ENCODE assay signal across 8 cellular contexts in genomic region chr3:73086071-73086494, GRCh38. TPM values are rescaled to one million over a fixed set of nuclear protein-coding genes. Genes with fewer than 3 reads are reported as not detected.
DNase-seq lines count a peak whose midpoint lies in the region; ATAC-seq and TF ChIP-seq lines count a peak whose summit lies in the region.

No MANE protein-coding gene starts in this region.

- H3K4me1 Mint-ChIP-seq in naive thymus-derived CD4-positive, alpha-beta T cell = peaks cover 0 to 9% (median 7%) of the 10 kb centered on the region in 7 donors

- H3K27ac ChIP-seq in naive thymus-derived CD4-positive, alpha-beta T cell (ENCODE audit: low read depth, low read length) = no peak overlapping the region
- no peak overlapping the region for H3K27ac ChIP-seq in thyroid gland

- peak overlapping the region in 1 of 9 donors; percentile 42 for H3K27ac Mint-ChIP-seq in naive thymus-derived CD4-positive, alpha-beta T cell

- H3K4me3 ChIP-seq in epithelial cell of proximal tubule (ENCODE audit: low read depth, low read length) (no peak overlapping the region), thyroid gland (replicated peaks in 1 of 3) (no peak overlapping the region)
- H3K4me3 ChIP-seq in naive thymus-derived CD4-positive, alpha-beta T cell (ENCODE audit: low read length) = peak overlapping the region; percentile 11

- peak overlapping the region in 8 of 10 donors; percentile 25 to 70 (median 57) for H3K4me3 Mint-ChIP-seq in naive thymus-derived CD4-positive, alpha-beta T cell

- H3K27me3 Mint-ChIP-seq in naive thymus-derived CD4-positive, alpha-beta T cell = peaks cover 0 to 3% (median 0%) of the 10 kb centered on the region in 5 donors

- CTCF ChIA-PET in naive thymus-derived CD4-positive, alpha-beta T cell (lab: Charles Lee) = interaction anchor here (0.9 to 2.8 kb wide), 10 partner anchors 13 to 236 kb away, joined by 3 to 20 read pairs (median 6); no protein-coding TSS in a partner anchor

- POLR2A ChIA-PET in naive thymus-derived CD4-positive, alpha-beta T cell (lab: Charles Lee) = no interaction called here

- DNase-seq in SIG-M5 treated with dmso at 0.1 percent for 504 hours (lab: John Stamatoyannopoulos, UW; ENCODE audit: unreplicated experiment) (peak; percentile 52), SIG-M5 (lab: John Stamatoyannopoulos, UW) (no peak), NCI-H345 treated with DMSO at 0.1 percent for 48 hours (lab: John Stamatoyannopoulos, UW; ENCODE audit: unreplicated experiment) (peak; percentile 0), epithelial cell of proximal tubule (ENCODE audit: low read depth) (no peak), thyroid gland (peak; percentile 44 to 53)
- DNase-seq in activated CD8-positive, alpha-beta memory T cell treated with anti-CD3 and anti-CD28 coated beads, Interleukin-2, amount 50 U/mL, for 4 hours = peak; percentile 60
- peak; percentile 16 to 56 (median 43) for DNase-seq in naive thymus-derived CD4-positive, alpha-beta T cell

- no peaks in the 10 kb centered on the region for H3K27me3 ChIP-seq in naive thymus-derived CD4-positive, alpha-beta T cell (ENCODE audit: control insufficient read depth in 2 of 2, insufficient read depth in 2 of 2, low read length in 2 of 2)
- H3K27me3 ChIP-seq in thyroid gland = no peaks in the 10 kb centered on the region

- TF ChIP-seq CTCF in epithelial cell of proximal tubule (conservative IDR thresholded peaks at IDR 0.05; ENCODE audit: low read depth, low read length) = peak; percentile 74
- peak; percentile 59 to 85 (median 74) for TF ChIP-seq CTCF in thyroid gland (IDR thresholded peaks at IDR 0.05)

- no peak for TF ChIP-seq POLR2A in thyroid gland (IDR thresholded peaks at IDR 0.05)

- H3K36me3 Mint-ChIP-seq in naive thymus-derived CD4-positive, alpha-beta T cell = no peaks in the 10 kb centered on the region

- intact Hi-C loops in naive thymus-derived CD4-positive, alpha-beta T cell (cut with micrococcal nuclease) = loop anchor here (1.0 to 10.0 kb wide), 8 partner anchors 147 to 1375 kb away; partner anchors contain the start of gene EIF4E3 (in 1 of the 2)
- intact Hi-C loops in thyroid gland (cut with DNase I) = loop anchor here (10.0 kb wide), 1 partner anchor 231 kb away; no protein-coding TSS in a partner anchor

- no peaks in the 10 kb centered on the region for H3K9me3 ChIP-seq in naive thymus-derived CD4-positive, alpha-beta T cell (ENCODE audit: control insufficient read depth in 2 of 3, low read length in 3 of 3)
- no peaks in the 10 kb centered on the region for H3K9me3 ChIP-seq in thyroid gland

- 22 to 28% methylated on average over 8 of the region's 8 CpGs for WGBS in thyroid gland, 2 donors

- H3K9me3 Mint-ChIP-seq in naive thymus-derived CD4-positive, alpha-beta T cell = no peaks in the 10 kb centered on the region

- H3K4me1 ChIP-seq in naive thymus-derived CD4-positive, alpha-beta T cell (ENCODE audit: control insufficient read depth in 2 of 2, insufficient read depth in 2 of 2, low read length in 2 of 2) = peaks cover 0 to 8% of the 10 kb centered on the region in 2 donors
- no peaks in the 10 kb centered on the region for H3K4me1 ChIP-seq in thyroid gland

- peak; percentile 82 for ATAC-seq in naive thymus-derived CD4-positive, alpha-beta T cell
- no peak for ATAC-seq in HG03469 (IDR thresholded peaks at IDR 0.05; ENCODE audit: unreplicated experiment)

- H3K36me3 ChIP-seq in naive thymus-derived CD4-positive, alpha-beta T cell (ENCODE audit: control insufficient read depth in 2 of 3, insufficient read depth in 3 of 3, low read length in 3 of 3) = no peaks in the 10 kb centered on the region
- no peaks in the 10 kb centered on the region for H3K36me3 ChIP-seq in thyroid gland

RNA-seq across cellular contexts. Expression of gene EBLN2, which starts 24.6 kb away (rescaled TPM):
- total RNA-seq in epithelial cell of proximal tubule (1.1 and 1.7 TPM in 2 replicates), thyroid gland (10 to 100 TPM in 2 of 4 donors, 1 to 10 TPM in 2; 8.5 to 12.7 (median 9.8) TPM)
- 10 to 100 TPM in 2 of 5 experiments, 1 to 10 TPM in 3; 6.7 to 12.9 (median 9.8) TPM for total RNA-seq in naive thymus-derived CD4-positive, alpha-beta T cell
- 1 to 10 TPM; 1.1 to 2.5 TPM for polyA plus RNA-seq in naive thymus-derived CD4-positive, alpha-beta T cell

Comparison
In these comparisons a context has a peak if more than half of its experiments do, and no peak if none do; other contexts are left out.
1. DNase-seq: peak in SIG-M5 treated with dmso at 0.1 percent for 504 hours (single experiment), NCI-H345 treated with DMSO at 0.1 percent for 48 hours (single experiment), activated CD8-positive, alpha-beta memory T cell treated with anti-CD3 and anti-CD28 coated beads, Interleukin-2, amount 50 U/mL, for 4 hours (single experiment), naive thymus-derived CD4-positive, alpha-beta T cell (9 of 9) and thyroid gland (2 of 2); none in SIG-M5 (single experiment) and epithelial cell of proximal tubule (single experiment).